In the genomic region with DNA sequence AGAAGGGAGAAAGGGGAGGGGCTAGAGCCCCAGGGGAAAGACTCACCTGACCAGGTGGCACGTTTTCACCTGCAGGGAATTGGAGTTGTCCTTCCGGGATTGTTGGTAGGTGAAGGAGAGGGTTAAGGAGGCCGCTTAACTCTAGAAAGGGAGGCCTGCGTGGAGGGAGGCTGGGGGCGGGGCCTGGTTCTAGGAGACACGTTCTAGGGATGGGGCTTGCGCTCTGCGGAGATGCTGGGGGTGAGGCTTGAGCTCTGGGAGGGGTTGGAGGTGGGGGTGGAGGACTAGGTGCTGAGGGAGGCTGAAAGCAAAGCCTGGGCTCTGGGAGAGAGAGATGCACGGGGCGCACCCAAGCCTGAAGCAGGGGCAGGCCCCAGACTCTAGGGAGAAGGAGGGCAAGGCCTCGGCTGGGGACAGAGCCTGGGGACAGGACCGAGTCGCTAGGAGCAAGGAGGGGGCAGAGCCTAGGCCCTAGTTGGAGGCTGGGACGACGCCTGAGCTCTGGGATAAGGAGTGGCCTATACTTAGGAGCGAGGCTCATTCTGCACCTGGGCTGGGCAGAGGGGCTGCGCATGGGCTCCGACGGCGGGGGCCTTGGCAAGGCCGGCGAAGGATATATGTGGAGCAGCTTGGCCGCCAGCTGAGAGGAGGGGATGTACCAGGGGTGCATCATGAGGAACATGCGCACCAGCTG, we compare ENCODE assay signal across 11 cellular contexts. TPM values are rescaled to one million over a fixed set of nuclear protein-coding genes. Genes with fewer than 3 reads are reported as not detected.
DNase-seq lines count a peak whose midpoint lies in the region; ATAC-seq and TF ChIP-seq lines count a peak whose summit lies in the region.
"Had no signal": no experiment of that assay in that cellular context is flagged by ENCODE, and none has a peak within 500 bp of the region (broad histone marks: within the 10 kb centered on the region; RNA-seq: fewer than 3 reads in every experiment).

No MANE protein-coding gene starts in this region.

- H3K4me1 Mint-ChIP-seq in CD4-positive, alpha-beta memory T cell, result peaks cover 20 to 51% (median 33%) of the 10 kb centered on the region in 4 donors
- H3K4me1 Mint-ChIP-seq in neural crest cell, result peaks cover 16% of the 10 kb centered on the region

- H3K9me3 ChIP-seq in CD4-positive, alpha-beta memory T cell (ENCODE audit: control insufficient read depth in 1 of 2, low read length in 2 of 2), result no peaks in the 10 kb centered on the region
- H3K9me3 ChIP-seq in IMR-90 (ENCODE audit: control insufficient read depth, insufficient read depth, low read length), result no peaks in the 10 kb centered on the region
- H3K9me3 ChIP-seq in effector memory CD4-positive, alpha-beta T cell (ENCODE audit: control insufficient read depth, low read length), result no peaks in the 10 kb centered on the region
- no peaks in the 10 kb centered on the region for H3K9me3 ChIP-seq in osteoblast (ENCODE audit: low read depth, low read length)

- no peaks in the 10 kb centered on the region for H3K27me3 Mint-ChIP-seq in CD4-positive, alpha-beta memory T cell
- peaks cover 66% of the 10 kb centered on the region for H3K27me3 Mint-ChIP-seq in neural crest cell (ENCODE audit: low read depth)

- no peak overlapping the region for H2BK120ac ChIP-seq in IMR-90 (ENCODE audit: low read depth, low read length)

- peak overlapping the region; percentile 81 for H3K27ac ChIP-seq in CD4-positive, alpha-beta memory T cell (ENCODE audit: low read depth, low read length)
- H3K27ac ChIP-seq in IMR-90 (ENCODE audit: insufficient read depth, low read length) (no peak overlapping the region), osteoblast (ENCODE audit: low read depth, low read length) (no peak overlapping the region)
- H3K27ac ChIP-seq in effector memory CD4-positive, alpha-beta T cell (ENCODE audit: insufficient read depth, low read length, poor library complexity, severe bottlenecking), result peak overlapping the region; percentile 98

- DNase-seq in CD4-positive, alpha-beta memory T cell, result no peak
- DNase-seq in IMR-90, result no peak
- no peak for DNase-seq in effector memory CD4-positive, alpha-beta T cell
- no peak for DNase-seq in neural crest cell (ENCODE audit: low read depth, low spot score)
- no peak for DNase-seq in osteoblast (ENCODE audit: insufficient read length, low spot score, missing footprints)
- DNase-seq in COLO829 (ENCODE audit: low spot score), result no peak
- DNase-seq in HEK293T (ENCODE audit: extremely low spot score), result no peak
- DNase-seq: DND-41, NCI-H510A treated with DMSO at 0.1 percent for 48 hours, T-helper 9 cell had no signal

- in situ Hi-C loops in IMR-90 (cut with MboI; ENCODE audit: low sequenced_read_pairs), result no loop called here

- no peak overlapping the region for H4K5ac ChIP-seq in IMR-90 (ENCODE audit: low read depth, low read length)

- H3K79me2 ChIP-seq in osteoblast (ENCODE audit: insufficient read depth, low read length), result no peaks in the 10 kb centered on the region

- no peak overlapping the region for H3K18ac ChIP-seq in IMR-90 (ENCODE audit: low read depth, low read length)

- no peak overlapping the region for H4K8ac ChIP-seq in IMR-90 (ENCODE audit: low read depth in 2 of 2, low read length in 2 of 2)

- H2BK20ac ChIP-seq in IMR-90 (ENCODE audit: low read depth, low read length), result no peak overlapping the region

- no peak for TF ChIP-seq POLR2A in IMR-90 (IDR thresholded peaks at IDR 0.05; ENCODE audit: low read depth, low read length)

- H2BK15ac ChIP-seq in IMR-90 (ENCODE audit: low read depth, low read length), result no peak overlapping the region

- no peak for ATAC-seq in IMR-90 (ENCODE audit: low read depth)
- no peak for ATAC-seq in GM21737 (IDR thresholded peaks at IDR 0.05; ENCODE audit: unreplicated experiment)

- intact Hi-C loops in CD4-positive, alpha-beta memory T cell (cut with micrococcal nuclease), result loop anchor here (2.0 to 10.0 kb wide), 2 partner anchors 103 to 373 kb away; a partner anchor contains a TSS
- intact Hi-C loops in IMR-90 (cut with micrococcal nuclease), result no loop called here

- peaks cover 3% of the 10 kb centered on the region; the same call in 1 of the 2 replicates for H3K9me1 ChIP-seq in IMR-90 (ENCODE audit: insufficient read depth, low read length)

- H3K4ac ChIP-seq in IMR-90 (ENCODE audit: low read depth, low read length), result no peak overlapping the region

- H3K9ac ChIP-seq in IMR-90 (ENCODE audit: low read depth, low read length), result no peak overlapping the region

- no peak overlapping the region for H2AK9ac ChIP-seq in IMR-90 (replicated peaks; ENCODE audit: low read depth, low read length, poor library complexity)

- H3K56ac ChIP-seq in IMR-90 (ENCODE audit: extremely low read depth, insufficient read depth, low read length), result no peak overlapping the region

- H3K4me2 ChIP-seq in IMR-90 (ENCODE audit: low read depth, low read length) (no peak overlapping the region), osteoblast (ENCODE audit: insufficient read depth, low read length) (no peak overlapping the region)

- peak overlapping the region; percentile 79 to 87 (median 83) for H3K4me3 Mint-ChIP-seq in CD4-positive, alpha-beta memory T cell
- H3K4me3 Mint-ChIP-seq in neural crest cell, result peak overlapping the region; percentile 79

- WGBS in IMR-90 (ENCODE audit: extremely low coverage in 2 of 2, insufficient read length in 1 of 2), 2 experiments, result 20% methylated on average over 13 of the region's 24 CpGs; no CpG with 5 or more reads in 1 of the 2 experiments

- H3K23ac ChIP-seq in IMR-90 (ENCODE audit: low read depth, low read length), result no peak overlapping the region

- no peak overlapping the region for H2BK5ac ChIP-seq in IMR-90 (ENCODE audit: low read depth, low read length, poor library complexity, severe bottlenecking)

- H3K4me1 ChIP-seq in CD4-positive, alpha-beta memory T cell (ENCODE audit: insufficient read depth, low read length), result peaks cover 41% of the 10 kb centered on the region
- H3K4me1 ChIP-seq in IMR-90 (ENCODE audit: control insufficient read depth, insufficient read depth, low read length) (peaks cover 11% of the 10 kb centered on the region), osteoblast (ENCODE audit: insufficient read depth, low read length) (peaks cover 10% of the 10 kb centered on the region)
- H3K4me1 ChIP-seq in effector memory CD4-positive, alpha-beta T cell (ENCODE audit: control insufficient read depth, insufficient read depth, low read length, poor library complexity, severe bottlenecking), result peaks cover 25% of the 10 kb centered on the region

- peaks cover 26 to 51% of the 10 kb centered on the region in 2 donors for H3K36me3 Mint-ChIP-seq in CD4-positive, alpha-beta memory T cell
- no peaks in the 10 kb centered on the region for H3K36me3 Mint-ChIP-seq in neural crest cell (ENCODE audit: low read depth)

- no TSS peak for BruUV-seq in IMR-90 (replicated peaks; lab: Mats Ljungman, UMichigan)

- no peak overlapping the region for H3K14ac ChIP-seq in IMR-90 (replicated peaks; ENCODE audit: low read depth, low read length)

- H3K9me3 Mint-ChIP-seq in CD4-positive, alpha-beta memory T cell, result peaks cover 0 to 1% (median 0%) of the 10 kb centered on the region in 8 donors
- no peaks in the 10 kb centered on the region for H3K9me3 Mint-ChIP-seq in neural crest cell

- CTCF ChIA-PET in CD4-positive, alpha-beta memory T cell (lab: Charles Lee; ENCODE audit: partially characterized antibody), result interaction anchor here (0.7 to 10.2 kb wide), 9 partner anchors 8 to 378 kb away, joined by 3 to 135 read pairs (median 11); a partner anchor contains a TSS
- CTCF ChIA-PET in IMR-90 (lab: Yijun Ruan, JAX), result no interaction called here
- CTCF ChIA-PET in HEK293T (lab: Yijun Ruan, JAX), result interaction anchor here (2.3 kb wide), 1 partner anchor 53 kb away, joined by 14 read pairs; no protein-coding TSS in a partner anchor

- TF ChIP-seq CTCF in IMR-90 (conservative IDR thresholded peaks at IDR 0.05; ENCODE audit: low read depth, low read length) (no peak), neural crest cell (conservative IDR thresholded peaks at IDR 0.05) (no peak), osteoblast (IDR thresholded peaks at IDR 0.05; ENCODE audit: extremely low read depth, low read depth, low read length) (no peak)

- H4K20me1 ChIP-seq in IMR-90 (ENCODE audit: insufficient read depth, low read length) (no peaks in the 10 kb centered on the region; the same call in 1 of the 2 replicates), osteoblast (ENCODE audit: insufficient read depth, low read length) (no peaks in the 10 kb centered on the region)

- no peak for TF ChIP-seq RAD21 in IMR-90 (IDR thresholded peaks at IDR 0.05; ENCODE audit: low read length)

- peak overlapping the region; percentile 51 for H2AFZ ChIP-seq in IMR-90 (replicated peaks; ENCODE audit: low read length, poor library complexity)
- H2AFZ ChIP-seq in osteoblast (ENCODE audit: low read length), result no peak overlapping the region

- H3K4me3 ChIP-seq in CD4-positive, alpha-beta memory T cell (ENCODE audit: low read length in 2 of 2), result peak overlapping the region in 1 of 2 donors; percentile 95
- H3K4me3 ChIP-seq in IMR-90 (ENCODE audit: insufficient read depth, low read depth, low read length) (no peak overlapping the region), osteoblast (ENCODE audit: insufficient read depth, low read length) (no peak overlapping the region)
- H3K4me3 ChIP-seq in effector memory CD4-positive, alpha-beta T cell (ENCODE audit: insufficient read depth, low read depth, low read length, poor library complexity, severe bottlenecking), result peak overlapping the region; percentile 70

- dilution Hi-C loops in IMR-90 (cut with HindIII; ENCODE audit: low sequenced_read_pairs, unreplicated experiment), result no loop called here

- H3K36me3 ChIP-seq in CD4-positive, alpha-beta memory T cell (ENCODE audit: insufficient read depth, low read length), result peaks cover 36% of the 10 kb centered on the region
- H3K36me3 ChIP-seq in IMR-90 (ENCODE audit: control insufficient read depth, insufficient read depth, low read length) (no peaks in the 10 kb centered on the region), osteoblast (ENCODE audit: insufficient read depth, low read length) (no peaks in the 10 kb centered on the region)
- peaks cover 48% of the 10 kb centered on the region for H3K36me3 ChIP-seq in effector memory CD4-positive, alpha-beta T cell (ENCODE audit: control insufficient read depth, insufficient read depth, low read length)

- H3K27me3 ChIP-seq in CD4-positive, alpha-beta memory T cell (ENCODE audit: insufficient read depth, low read length), result no peaks in the 10 kb centered on the region
- peaks cover 79% of the 10 kb centered on the region for H3K27me3 ChIP-seq in IMR-90 (ENCODE audit: control insufficient read depth, insufficient read depth, low read length)
- no peaks in the 10 kb centered on the region for H3K27me3 ChIP-seq in effector memory CD4-positive, alpha-beta T cell (replicated peaks; ENCODE audit: control insufficient read depth, insufficient read depth, low read length, poor library complexity, severe bottlenecking)
- H3K27me3 ChIP-seq in osteoblast (ENCODE audit: insufficient read depth, low read length), result peaks cover 55% of the 10 kb centered on the region

- no peak overlapping the region for H2AK5ac ChIP-seq in IMR-90 (ENCODE audit: low read depth, low read length)

- H3K27ac Mint-ChIP-seq in CD4-positive, alpha-beta memory T cell, result peak overlapping the region; percentile 52 to 85 (median 65)
- H3K27ac Mint-ChIP-seq in neural crest cell (ENCODE audit: unreplicated experiment), result no peak overlapping the region

- H4K91ac ChIP-seq in IMR-90 (ENCODE audit: insufficient read depth, low read depth, low read length), result no peak overlapping the region

- no peaks in the 10 kb centered on the region for H3K79me1 ChIP-seq in IMR-90 (ENCODE audit: low read depth in 1 of 2, low read length in 2 of 2)

- POLR2A ChIA-PET in CD4-positive, alpha-beta memory T cell (lab: Charles Lee; ENCODE audit: partially characterized antibody), result interaction anchor here (0.6 to 26.2 kb wide), 12 partner anchors 15 to 107 kb away, joined by 3 to 1500 read pairs (median 22); a partner anchor contains a TSS
- POLR2A ChIA-PET in IMR-90 (lab: Charles Lee; ENCODE audit: unreplicated experiment) (no interaction called here), HEK293T (lab: Yijun Ruan, JAX) (interaction anchor here (0.6 kb wide), 1 partner anchor 37 kb away, joined by 3 read pairs; a partner anchor contains a TSS)

RNA-seq across cellular contexts. Expression of a gene that starts 2.4 kb away (rescaled TPM):
- 100 to 1,000 TPM; 440 to 463 TPM for total RNA-seq in CD4-positive, alpha-beta memory T cell
- polyA plus RNA-seq in CD4-positive, alpha-beta memory T cell, result 100 to 1,000 TPM; 177 to 208 TPM
- not detected in 2 replicates for total RNA-seq in IMR-90 (2012; rRNA removed)
- 0.82 and 1.2 TPM in 2 replicates for polyA plus RNA-seq in IMR-90 (2012; rRNA removed)
- 0.93 TPM in 1 of 2 replicates, not detected in the other for polyA plus RNA-seq in IMR-90 (2012; cell fraction: cytosol; rRNA removed)
- 1.2 and 1.9 TPM in 2 replicates for polyA plus RNA-seq in IMR-90 (2012; cell fraction: nucleus; rRNA removed; ENCODE audit: low replicate concordance)
- total RNA-seq in neural crest cell, result 0.93 and 1.5 TPM in 2 replicates
- total RNA-seq in osteoblast, result 0.29 TPM in 1 of 2 replicates, not detected in the other

RNA-seq across cellular contexts. Expression of a gene that starts 18.2 kb away (rescaled TPM):
- 10 to 100 TPM; 10.7 to 11.3 TPM for total RNA-seq in CD4-positive, alpha-beta memory T cell
- polyA plus RNA-seq in CD4-positive, alpha-beta memory T cell, result under 1 TPM in 1 of 2 donors, not detected in 1; 0.38 TPM
- under 0.01 and 0.18 TPM in 2 replicates for total RNA-seq in IMR-90 (2012; rRNA removed)
- polyA plus RNA-seq in IMR-90 (2012; rRNA removed), result 0.21 and 0.46 TPM in 2 replicates
- 0.08 and 0.31 TPM in 2 replicates for polyA plus RNA-seq in IMR-90 (2012; cell fraction: cytosol; rRNA removed)
- polyA plus RNA-seq in IMR-90 (2012; cell fraction: nucleus; rRNA removed; ENCODE audit: low replicate concordance), result 0.58 and 0.64 TPM in 2 replicates
- 1.2 TPM in 2 replicates for total RNA-seq in neural crest cell
- total RNA-seq in osteoblast, result 0.29 and 0.36 TPM in 2 replicates

RNA-seq across cellular contexts. Expression of a gene that starts 18.5 kb away (rescaled TPM):
- under 1 TPM in 1 of 2 experiments, not detected in 1; 0.30 TPM for total RNA-seq in CD4-positive, alpha-beta memory T cell
- not detected for polyA plus RNA-seq in CD4-positive, alpha-beta memory T cell
- total RNA-seq in IMR-90 (2012; rRNA removed) (0.18 and 0.28 TPM in 2 replicates), neural crest cell (8.5 and 10.0 TPM in 2 replicates), osteoblast (62.5 and 90.1 TPM in 2 replicates)
- polyA plus RNA-seq in IMR-90 (2012; rRNA removed), result 0.13 and 0.22 TPM in 2 replicates
- polyA plus RNA-seq in IMR-90 (2012; cell fraction: cytosol; rRNA removed), result 0.17 and 0.21 TPM in 2 replicates
- polyA plus RNA-seq in IMR-90 (2012; cell fraction: nucleus; rRNA removed; ENCODE audit: low replicate concordance), result 0.39 and 0.55 TPM in 2 replicates

RNA-seq across cellular contexts. Expression of a gene that starts 36.8 kb away (rescaled TPM):
- total RNA-seq in CD4-positive, alpha-beta memory T cell, result 100 to 1,000 TPM; 805 to 832 TPM
- 100 to 1,000 TPM in 1 of 2 donors, 10 to 100 TPM in 1; 48.3 to 158 TPM for polyA plus RNA-seq in CD4-positive, alpha-beta memory T cell
- total RNA-seq in IMR-90 (2012; rRNA removed), result 56.8 and 76.1 TPM in 2 replicates
- 75.0 and 88.0 TPM in 2 replicates for polyA plus RNA-seq in IMR-90 (2012; rRNA removed)
- 103 and 112 TPM in 2 replicates for polyA plus RNA-seq in IMR-90 (2012; cell fraction: cytosol; rRNA removed)
- polyA plus RNA-seq in IMR-90 (2012; cell fraction: nucleus; rRNA removed; ENCODE audit: low replicate concordance), result 263 and 388 TPM in 2 replicates
- 578 and 592 TPM in 2 replicates for total RNA-seq in neural crest cell
- total RNA-seq in osteoblast, result 114 and 130 TPM in 2 replicates

Comparison
In these comparisons a context has a peak if more than half of its experiments do, and no peak if none do; other contexts are left out.
1. H3K27ac ChIP-seq: peak in CD4-positive, alpha-beta memory T cell (single experiment) and effector memory CD4-positive, alpha-beta T cell (single experiment); none in IMR-90 (single experiment) and osteoblast (single experiment).
2. RNA of a gene that starts 2.4 kb away (total RNA-seq): 440 to 463 TPM in CD4-positive, alpha-beta memory T cell; 0.93 to 1.5 TPM in neural crest cell, not detected in IMR-90 and 0.29 TPM in osteoblast; every median in the first group is over 100 times any median in the second.